In genomic region chr6:119445666-119446622, GRCh38 we compare ENCODE assay signal across 10 cellular contexts.
A peak's percentile ranks its signal among the peaks of the same experiment; 100 is the strongest.
DNase-seq lines count a peak whose midpoint lies in the region; ATAC-seq, FAIRE-seq and TF ChIP-seq lines count a peak whose summit lies in the region.
"Had no signal": no experiment of that assay in that cellular context is flagged by ENCODE, and none has a peak within 500 bp of the region (broad histone marks: within the 10 kb centered on the region; RNA-seq: fewer than 3 reads in every experiment).

No MANE protein-coding gene starts in this region.

- H3K27me3 ChIP-seq in left ventricle myocardium inferior (ENCODE audit: low read depth) = no peaks in the 10 kb centered on the region

- peak overlapping the region; percentile 45 for H3K27ac Mint-ChIP-seq in activated CD4-positive, alpha-beta T cell treated with anti-CD3 and anti-CD28 coated beads, Interleukin-2, amount 10 ng/mL, durations not matched to agents 24 days and 14 days
- peak overlapping the region; percentile 71 for H3K27ac Mint-ChIP-seq in T-helper 1 cell treated with Interleukin-12 subunit alpha and Interleukin-12 subunit beta and Interleukin-4 antibody, amounts not matched to agents 30 μg/mL and 1 μg/mL, for 36 hours
- peak overlapping the region; percentile 26 for H3K27ac Mint-ChIP-seq in type B pancreatic cell
- H3K27ac Mint-ChIP-seq: IgD-negative memory B cell had no signal

- H3K36me3 ChIP-seq in left ventricle myocardium inferior = no peaks in the 10 kb centered on the region

- intact Hi-C loops in activated CD4-positive, alpha-beta T cell treated with anti-CD3 and anti-CD28 coated beads, Interleukin-2, amount 10 ng/mL, durations not matched to agents 24 days and 14 days (cut with micrococcal nuclease) = loop anchor here (1.0 kb wide), 2 partner anchors 17 to 96 kb away; no protein-coding TSS in a partner anchor
- intact Hi-C loops in left ventricle myocardium inferior (cut with micrococcal nuclease) (no loop called here), left colon (cut with DNase I, micrococcal nuclease) (no loop called here)

- H3K4me3 Mint-ChIP-seq in activated CD4-positive, alpha-beta T cell treated with anti-CD3 and anti-CD28 coated beads, Interleukin-2, amount 10 ng/mL, durations not matched to agents 24 days and 14 days = no peak overlapping the region
- peak overlapping the region; percentile 30 for H3K4me3 Mint-ChIP-seq in T-helper 1 cell treated with Interleukin-12 subunit alpha and Interleukin-12 subunit beta and Interleukin-4 antibody, amounts not matched to agents 30 μg/mL and 1 μg/mL, for 36 hours
- H3K4me3 Mint-ChIP-seq in type B pancreatic cell = no peak overlapping the region
- H3K4me3 Mint-ChIP-seq: IgD-negative memory B cell had no signal

- TF ChIP-seq CTCF in left ventricle myocardium inferior (IDR thresholded peaks at IDR 0.05; ENCODE audit: borderline replicate concordance) (no peak), type B pancreatic cell (conservative IDR thresholded peaks at IDR 0.05) (no peak)

- peak overlapping the region; percentile 31 for H3K27ac ChIP-seq in left ventricle myocardium inferior (replicated peaks)

- FAIRE-seq in GM19239 (lab: Jason Lieb, UNC) = no peak

- no peak overlapping the region for H3K4me3 ChIP-seq in left ventricle myocardium inferior

- no peak for ATAC-seq in left colon

- H3K9me3 Mint-ChIP-seq in activated CD4-positive, alpha-beta T cell treated with anti-CD3 and anti-CD28 coated beads, Interleukin-2, amount 10 ng/mL, durations not matched to agents 24 days and 14 days = peaks cover 24% of the 10 kb centered on the region
- peaks cover 13% of the 10 kb centered on the region for H3K9me3 Mint-ChIP-seq in T-helper 1 cell treated with Interleukin-12 subunit alpha and Interleukin-12 subunit beta and Interleukin-4 antibody, amounts not matched to agents 30 μg/mL and 1 μg/mL, for 36 hours
- H3K9me3 Mint-ChIP-seq in type B pancreatic cell = no peaks in the 10 kb centered on the region
- H3K9me3 Mint-ChIP-seq: IgD-negative memory B cell had no signal

- H3K9me3 ChIP-seq in left ventricle myocardium inferior (replicated peaks) = no peaks in the 10 kb centered on the region

- H3K4me1 ChIP-seq in left ventricle myocardium inferior = peaks cover 15% of the 10 kb centered on the region

- H3K36me3 Mint-ChIP-seq in activated CD4-positive, alpha-beta T cell treated with anti-CD3 and anti-CD28 coated beads, Interleukin-2, amount 10 ng/mL, durations not matched to agents 24 days and 14 days (ENCODE audit: low read depth) = peaks cover 6% of the 10 kb centered on the region
- H3K36me3 Mint-ChIP-seq in T-helper 1 cell treated with Interleukin-12 subunit alpha and Interleukin-12 subunit beta and Interleukin-4 antibody, amounts not matched to agents 30 μg/mL and 1 μg/mL, for 36 hours (ENCODE audit: low read depth) = peaks cover 20% of the 10 kb centered on the region
- no peaks in the 10 kb centered on the region for H3K36me3 Mint-ChIP-seq in type B pancreatic cell

- H3K27me3 Mint-ChIP-seq in activated CD4-positive, alpha-beta T cell treated with anti-CD3 and anti-CD28 coated beads, Interleukin-2, amount 10 ng/mL, durations not matched to agents 24 days and 14 days = no peaks in the 10 kb centered on the region
- peaks cover 6% of the 10 kb centered on the region for H3K27me3 Mint-ChIP-seq in T-helper 1 cell treated with Interleukin-12 subunit alpha and Interleukin-12 subunit beta and Interleukin-4 antibody, amounts not matched to agents 30 μg/mL and 1 μg/mL, for 36 hours (ENCODE audit: low read depth)
- H3K27me3 Mint-ChIP-seq in type B pancreatic cell = no peaks in the 10 kb centered on the region

- DNase-seq in activated CD4-positive, alpha-beta T cell treated with anti-CD3 and anti-CD28 coated beads, Interleukin-2, amount 10 ng/mL, durations not matched to agents 24 days and 14 days = no peak
- no peak for DNase-seq in activated CD4-positive, alpha-beta T cell treated with anti-CD3 and anti-CD28 coated beads, Interleukin-2, amount 50 U/mL, for 48 hours
- DNase-seq in left ventricle myocardium inferior (no peak), type B pancreatic cell (ENCODE audit: extremely low spot score, unreplicated experiment) (no peak), left colon (no peak), SIG-M5 treated with dmso at 0.1 percent for 504 hours (lab: John Stamatoyannopoulos, UW; ENCODE audit: unreplicated experiment) (no peak), GM19239 (ENCODE audit: insufficient read length, low spot score) (no peak)
- DNase-seq: activated naive CD4-positive, alpha-beta T cell treated with anti-CD3 and anti-CD28 coated beads, Interleukin-2, amount 50 U/mL, for 16 hours had no signal

- peaks cover 41% of the 10 kb centered on the region for H3K4me1 Mint-ChIP-seq in activated CD4-positive, alpha-beta T cell treated with anti-CD3 and anti-CD28 coated beads, Interleukin-2, amount 10 ng/mL, durations not matched to agents 24 days and 14 days
- peaks cover 41% of the 10 kb centered on the region for H3K4me1 Mint-ChIP-seq in T-helper 1 cell treated with Interleukin-12 subunit alpha and Interleukin-12 subunit beta and Interleukin-4 antibody, amounts not matched to agents 30 μg/mL and 1 μg/mL, for 36 hours (ENCODE audit: low read depth)
- H3K4me1 Mint-ChIP-seq in type B pancreatic cell (ENCODE audit: unreplicated experiment) = peaks cover 13% of the 10 kb centered on the region
